24 cellular contexts compared by ENCODE assay signal in genomic region chr7:138618933-138619332, GRCh38.
DNase-seq lines count a peak whose midpoint lies in the region; ATAC-seq, FAIRE-seq and TF ChIP-seq lines count a peak whose summit lies in the region.
"Had no signal": no experiment of that assay in that cellular context is flagged by ENCODE, and none has a peak within 500 bp of the region (broad histone marks: within the 10 kb centered on the region; RNA-seq: fewer than 3 reads in every experiment).

No MANE protein-coding gene starts in this region.

- BruUV-seq in HepG2 (replicated peaks; lab: Mats Ljungman, UMichigan) = no TSS peak

- FAIRE-seq in H1 (lab: Jason Lieb, UNC) (no peak), HepG2 (lab: Jason Lieb, UNC) (peak; percentile 21)
- FAIRE-seq: A204.1 had no signal

- H2BK12ac ChIP-seq in H1 (ENCODE audit: low read depth, low read length) = no peak overlapping the region

- no peaks in the 10 kb centered on the region for H3K9me3 ChIP-seq in BLaER1
- H3K9me3 ChIP-seq in HEK293 (ENCODE audit: control insufficient read depth, insufficient read depth, low read depth, low read length) = no peaks in the 10 kb centered on the region
- H3K9me3 ChIP-seq in H1 (ENCODE audit: insufficient read depth in 2 of 2, low read depth in 1 of 2, low read length in 1 of 2) = no peaks in the 10 kb centered on the region
- H3K9me3 ChIP-seq in HepG2 (ENCODE audit: low read length) = no peaks in the 10 kb centered on the region

- H3K79me2 ChIP-seq in H1 (ENCODE audit: control insufficient read depth in 1 of 2, insufficient read depth in 2 of 2, low read length in 2 of 2) (no peaks in the 10 kb centered on the region), HepG2 (ENCODE audit: insufficient read depth, low read length) (no peaks in the 10 kb centered on the region)

- intact Hi-C loops in HepG2 (cut with micrococcal nuclease; ENCODE audit: unreplicated experiment) = no loop called here

- H3K4me1 ChIP-seq in BLaER1 (peaks cover 20% of the 10 kb centered on the region), HEK293 (ENCODE audit: control insufficient read depth, insufficient read depth, low read length) (no peaks in the 10 kb centered on the region), H1 (replicated peaks in 1 of 4; ENCODE audit: control insufficient read depth in 3 of 4, insufficient read depth in 4 of 4, low read length in 3 of 4) (no peaks in the 10 kb centered on the region), HepG2 (ENCODE audit: insufficient read depth, low read length) (peaks cover 29% of the 10 kb centered on the region)

- no peak overlapping the region for H3K4ac ChIP-seq in H1 (replicated peaks; ENCODE audit: insufficient read length, low read depth, low read length)

- H4K5ac ChIP-seq in H1 (ENCODE audit: insufficient read length, low read depth, low read length) = no peak overlapping the region

- TF ChIP-seq RAD21 in H1 (IDR thresholded peaks at IDR 0.05 in 1 of 2, conservative IDR thresholded peaks at IDR 0.05 in 1 of 2; ENCODE audit: low read depth in 2 of 2, low read length in 2 of 2) (no peak), HepG2 (CRISPR knock-in tag; IDR thresholded peaks at IDR 0.05) (no peak)

- H3K27me3 ChIP-seq in BLaER1 = no peaks in the 10 kb centered on the region
- no peaks in the 10 kb centered on the region for H3K27me3 ChIP-seq in H1 (replicated peaks in 1 of 4; ENCODE audit: control insufficient read depth in 3 of 4, extremely low read depth in 1 of 4, insufficient read depth in 3 of 4, low read length in 3 of 4)
- 0 out of 5 replicates have a peak, but pooled peaks cover 0 to 1% of the 10 kb centered on the region in 2 experiments for H3K27me3 ChIP-seq in HepG2 (ENCODE audit: control insufficient read depth in 1 of 2, insufficient read depth in 2 of 2, low read length in 2 of 2)

- H3K4me3 ChIP-seq in BLaER1 = no peak overlapping the region
- H3K4me3 ChIP-seq in HEK293 (ENCODE audit: low read depth, low read length) = no peak overlapping the region
- no peak overlapping the region for H3K4me3 ChIP-seq in H1 (ENCODE audit: extremely low read depth in 1 of 4, insufficient read depth in 2 of 4, low read depth in 3 of 4, low read length in 4 of 4)
- no peak overlapping the region for H3K4me3 ChIP-seq in HepG2 (replicated peaks in 1 of 3; ENCODE audit: insufficient read depth in 1 of 3, low read depth in 2 of 3, low read length in 3 of 3)

- in situ Hi-C loops in HepG2 (cut with HindIII; ENCODE audit: extremely low pct_ligation_motif_present, low pct_unique_long_range_greater_than_20kb) = no loop called here

- no peak overlapping the region for H2AFZ ChIP-seq in H1 (ENCODE audit: low read length)
- no peak overlapping the region for H2AFZ ChIP-seq in HepG2 (ENCODE audit: low read length)

- no peak overlapping the region for H3K18ac ChIP-seq in H1 (ENCODE audit: extremely low read depth, low read length)

- H4K8ac ChIP-seq in H1 (ENCODE audit: extremely low read depth, insufficient read depth, low read length) = peak overlapping the region; percentile 57; the same call in 1 of the 2 replicates

- H3K4me2 ChIP-seq in BLaER1 = peak overlapping the region; percentile 45
- H3K4me2 ChIP-seq in H1 (ENCODE audit: insufficient read depth in 1 of 2, low read depth in 2 of 2, low read length in 2 of 2) = no peak overlapping the region
- no peak overlapping the region for H3K4me2 ChIP-seq in HepG2 (ENCODE audit: low read depth, low read length)

- no peak overlapping the region for H2BK120ac ChIP-seq in H1 (replicated peaks; ENCODE audit: low read depth, low read length)

- H3K36me3 ChIP-seq in BLaER1 = no peaks in the 10 kb centered on the region
- H3K36me3 ChIP-seq in HEK293 (ENCODE audit: control insufficient read depth in 2 of 2, insufficient read depth in 1 of 2, low read length in 2 of 2) = no peaks in the 10 kb centered on the region
- H3K36me3 ChIP-seq in H1 (ENCODE audit: control insufficient read depth in 2 of 4, insufficient read depth in 4 of 4, low read length in 3 of 4) = no peaks in the 10 kb centered on the region
- H3K36me3 ChIP-seq in HepG2 (replicated peaks in 1 of 2; ENCODE audit: control insufficient read depth in 1 of 2, insufficient read depth in 2 of 2, low read length in 2 of 2) = no peaks in the 10 kb centered on the region

- TF ChIP-seq CTCF in HEK293 (tag by site-specific recombination; IDR thresholded peaks at IDR 0.05) (no peak), H1 (IDR thresholded peaks at IDR 0.05; ENCODE audit: control extremely low read depth in 1 of 3, insufficient read depth in 1 of 3, low read depth in 1 of 3, low read length in 3 of 3) (no peak), HepG2 (CRISPR knock-in tag; IDR thresholded peaks at IDR 0.05) (no peak)

- DNase-seq in H1 (ENCODE audit: low read depth in 1 of 2, low spot score in 2 of 2) (no peak), HepG2 (ENCODE audit: low spot score) (no peak), NCI-H2107 (lab: John Stamatoyannopoulos, UW) (no peak), DMS153 treated with DMSO at 0.1 percent for 48 hours (lab: John Stamatoyannopoulos, UW; ENCODE audit: unreplicated experiment) (no peak)
- DNase-seq: AML-193; CD8-positive, alpha-beta T cell; DMS 273 treated with DMSO at 0.1 percent for 48 hours; Kasumi-1; MV-4-11; NCI-H1105 treated with DMSO at 0.1 percent for 48 hours; NCI-H146; NCI-H1930; NCI-H446; NCI-H526; SHP77; T-cell had no signal

- no peak for TF ChIP-seq EP300 in H1 (IDR thresholded peaks at IDR 0.05; ENCODE audit: borderline replicate concordance in 1 of 2, low read depth in 2 of 2, low read length in 2 of 2)
- no peak for TF ChIP-seq EP300 in HepG2 (IDR thresholded peaks at IDR 0.05; ENCODE audit: low read depth in 2 of 2, low read length in 2 of 2)
- no peak for TF ChIP-seq EP300 in HepG2 (CRISPR knock-in tag; IDR thresholded peaks at IDR 0.05; ENCODE audit: borderline replicate concordance)

- TF ChIP-seq POLR2A in H1 (IDR thresholded peaks at IDR 0.05; ENCODE audit: control extremely low read depth in 1 of 2, low read depth in 2 of 2, low read length in 2 of 2) (no peak), HepG2 (IDR thresholded peaks at IDR 0.05; ENCODE audit: insufficient read depth in 1 of 2, low read depth in 2 of 2, low read length in 2 of 2) (no peak)

- H2BK5ac ChIP-seq in H1 (ENCODE audit: low read depth, low read length) = no peak overlapping the region

- H2BK20ac ChIP-seq in H1 (ENCODE audit: low read length) = no peak overlapping the region

- H4K20me1 ChIP-seq in BLaER1 (no peaks in the 10 kb centered on the region), H1 (replicated peaks in 1 of 2; ENCODE audit: control insufficient read depth in 1 of 2, insufficient read depth in 2 of 2, low read length in 2 of 2) (no peaks in the 10 kb centered on the region), HepG2 (ENCODE audit: insufficient read depth, low read length) (no peaks in the 10 kb centered on the region)

- H3K23me2 ChIP-seq in H1 (ENCODE audit: low read depth, low read length) = no peaks in the 10 kb centered on the region

- no peak overlapping the region for H4K91ac ChIP-seq in H1 (replicated peaks; ENCODE audit: insufficient read length, low read length)

- H3K56ac ChIP-seq in H1 (replicated peaks; ENCODE audit: insufficient read length, low read depth, low read length) = no peak overlapping the region

- no peak overlapping the region for H3K14ac ChIP-seq in H1 (ENCODE audit: insufficient read length)

- POLR2A ChIA-PET in HEK293 (lab: Yijun Ruan, JAX) (no interaction called here), H1 (lab: Charles Lee; ENCODE audit: partially characterized antibody) (no interaction called here), HepG2 (lab: Yijun Ruan, JAX) (no interaction called here)

- CTCF ChIA-PET in HEK293 (lab: Yijun Ruan, JAX) (no interaction called here), H1 (lab: Charles Lee; ENCODE audit: partially characterized antibody) (interaction anchor here (1.0 to 1.1 kb wide), 3 partner anchors 105 to 951 kb away, joined by 3 read pairs; no protein-coding TSS in a partner anchor), HepG2 (lab: Yijun Ruan, JAX; ENCODE audit: low intra/inter-chr PET ratio, low total read pairs) (no interaction called here)

- no peaks in the 10 kb centered on the region for H3K79me1 ChIP-seq in H1 (ENCODE audit: low read depth, low read length)

- H3K27ac ChIP-seq in BLaER1 = no peak overlapping the region
- H3K27ac ChIP-seq in HEK293 (ENCODE audit: extremely low read depth, low read depth, low read length) = no peak overlapping the region
- no peak overlapping the region for H3K27ac ChIP-seq in H1 (ENCODE audit: low read depth, low read length)
- no peak overlapping the region for H3K27ac ChIP-seq in HepG2 (ENCODE audit: extremely low read length, insufficient read depth, low read length)
- H3K27ac ChIP-seq: C4-2B, RWPE1 had no signal

- peak; percentile 68 for ATAC-seq in HepG2
- no peak for ATAC-seq in GM19351 (IDR thresholded peaks at IDR 0.05; ENCODE audit: unreplicated experiment)
- ATAC-seq in GM18511 (IDR thresholded peaks at IDR 0.05; ENCODE audit: unreplicated experiment) = no peak
- ATAC-seq: CD8-positive, alpha-beta T cell; HCT116; T-cell had no signal

- H3K9ac ChIP-seq in BLaER1 = no peak overlapping the region
- H3K9ac ChIP-seq in H1 (replicated peaks in 1 of 4; ENCODE audit: extremely low read depth in 1 of 4, low read depth in 3 of 4, low read length in 3 of 4) = no peak overlapping the region
- H3K9ac ChIP-seq in HepG2 (ENCODE audit: insufficient read depth, low read depth, low read length) = no peak overlapping the region

- H2AK5ac ChIP-seq in H1 (ENCODE audit: low read depth, low read length) = no peak overlapping the region

- H3K23ac ChIP-seq in H1 (ENCODE audit: insufficient read length) = no peak overlapping the region

- no peak overlapping the region for H2BK15ac ChIP-seq in H1 (ENCODE audit: low read length)

TF ChIP-seq in HEK293, 187 proteins besides CTCF, POLR2A, EP300 and RAD21 (continues in another document):
- TF ChIP-seq ZNF366 (tag by site-specific recombination; conservative IDR thresholded peaks at IDR 0.05) = 0 out of 2 replicates have a peak, but pooled peaks have one; percentile 0

TF ChIP-seq in H1, 55 proteins besides CTCF, POLR2A, EP300 and RAD21 (continues in another document):
- no peak for TF ChIP-seq SIRT6 (IDR thresholded peaks at IDR 0.05; ENCODE audit: low read length)
- no peak for TF ChIP-seq EZH2 (IDR thresholded peaks at IDR 0.05; ENCODE audit: low read depth, low read length, severe bottlenecking)
- TF ChIP-seq SUZ12 (IDR thresholded peaks at IDR 0.05; ENCODE audit: low read length) = no peak

TF ChIP-seq in HepG2, 621 proteins besides CTCF, POLR2A, EP300 and RAD21 (continues in another document):
- no peak for TF ChIP-seq SSRP1 (CRISPR knock-in tag; IDR thresholded peaks at IDR 0.05)
- no peak for TF ChIP-seq CENPT (CRISPR knock-in tag; IDR thresholded peaks at IDR 0.05; ENCODE audit: low read depth)
